ENCODE assay signal across 20 cellular contexts in the genomic region with DNA sequence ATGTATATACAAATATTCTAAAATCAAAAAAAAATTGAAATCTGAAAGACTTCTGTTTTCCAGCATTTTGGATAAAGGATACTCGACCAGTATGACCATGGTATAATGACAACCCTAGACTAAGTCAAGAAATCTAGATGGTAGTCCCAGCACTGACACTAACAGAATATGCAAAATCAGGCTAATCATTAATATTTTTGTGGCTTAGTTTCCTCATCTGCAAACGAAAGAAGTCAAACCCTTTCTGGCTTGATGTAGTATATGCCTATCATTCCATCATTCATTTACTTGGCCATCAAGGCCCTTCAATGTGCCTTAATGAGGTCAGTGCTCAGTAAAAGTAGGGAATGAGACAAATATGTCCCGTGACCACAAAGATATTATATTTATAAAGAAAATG.
DNase-seq lines count a peak whose midpoint lies in the region; ATAC-seq, FAIRE-seq and TF ChIP-seq lines count a peak whose summit lies in the region.
"Had no signal": no experiment of that assay in that cellular context is flagged by ENCODE, and none has a peak within 500 bp of the region (broad histone marks: within the 10 kb centered on the region; RNA-seq: fewer than 3 reads in every experiment).

No MANE protein-coding gene starts in this region.

- DNase-seq in foreskin keratinocyte (no peak), HepG2 (ENCODE audit: low spot score) (no peak), gastrocnemius medialis (no peak)
- DNase-seq: DMS79, NCI-H1436, NCI-H1930, NCI-H526, PC-9, SIG-M5, T-cell had no signal

- H4K20me1 ChIP-seq in HepG2 (ENCODE audit: insufficient read depth, low read length) = no peaks in the 10 kb centered on the region
- H4K20me1 ChIP-seq: BLaER1 treated with 17β-estradiol and CSF1 and Interleukin-3, amounts not matched to agents 10 nM and 100 nM had no signal

- POLR2A ChIA-PET in HepG2 (lab: Yijun Ruan, JAX) = no interaction called here

- BruUV-seq in HepG2 (replicated peaks; lab: Mats Ljungman, UMichigan) = no TSS peak

- no peak for FAIRE-seq in HepG2 (lab: Jason Lieb, UNC)

- H3K79me2 ChIP-seq in HepG2 (ENCODE audit: insufficient read depth, low read length) = no peaks in the 10 kb centered on the region

- H3K4me3 ChIP-seq in HepG2 (replicated peaks in 1 of 3; ENCODE audit: insufficient read depth in 1 of 3, low read depth in 2 of 3, low read length in 3 of 3) (no peak overlapping the region), gastrocnemius medialis (no peak overlapping the region)
- H3K4me3 ChIP-seq: BLaER1 treated with 17β-estradiol and CSF1 and Interleukin-3, amounts not matched to agents 10 nM and 100 nM; GM23338; PC-9 had no signal

- H3K27ac ChIP-seq in foreskin keratinocyte = no peak overlapping the region
- no peak overlapping the region for H3K27ac ChIP-seq in HepG2 (ENCODE audit: extremely low read length, insufficient read depth, low read length)
- H3K27ac ChIP-seq in gastrocnemius medialis = no peak overlapping the region
- H3K27ac ChIP-seq: BLaER1 treated with 17β-estradiol and CSF1 and Interleukin-3, amounts not matched to agents 10 nM and 100 nM; KMS-11; PC-9; RWPE1 had no signal

- TF ChIP-seq EP300 in HepG2 (IDR thresholded peaks at IDR 0.05; ENCODE audit: low read depth in 2 of 2, low read length in 2 of 2) (no peak), HepG2 (CRISPR knock-in tag; IDR thresholded peaks at IDR 0.05; ENCODE audit: borderline replicate concordance) (no peak)

- TF ChIP-seq POLR2A in HepG2 (IDR thresholded peaks at IDR 0.05; ENCODE audit: insufficient read depth in 1 of 2, low read depth in 2 of 2, low read length in 2 of 2) (no peak), gastrocnemius medialis (IDR thresholded peaks at IDR 0.05) (no peak)

- no peak overlapping the region for H2AFZ ChIP-seq in HepG2 (ENCODE audit: low read length)
- H2AFZ ChIP-seq: GM23338, PC-9 had no signal

- no peak overlapping the region for H3K9ac ChIP-seq in HepG2 (ENCODE audit: insufficient read depth, low read depth, low read length)
- H3K9ac ChIP-seq: BLaER1 treated with 17β-estradiol and CSF1 and Interleukin-3, amounts not matched to agents 10 nM and 100 nM; KMS-11 had no signal

- CTCF ChIA-PET in HepG2 (lab: Yijun Ruan, JAX; ENCODE audit: low intra/inter-chr PET ratio, low total read pairs) = no interaction called here

- no peak for TF ChIP-seq RAD21 in HepG2 (CRISPR knock-in tag; IDR thresholded peaks at IDR 0.05)

- TF ChIP-seq CTCF in foreskin keratinocyte (conservative IDR thresholded peaks at IDR 0.05) = no peak
- TF ChIP-seq CTCF in HepG2 (CRISPR knock-in tag; IDR thresholded peaks at IDR 0.05) = no peak
- TF ChIP-seq CTCF in gastrocnemius medialis (IDR thresholded peaks at IDR 0.05 in 4 of 5, conservative IDR thresholded peaks at IDR 0.05 in 1 of 5) = no peak

- in situ Hi-C loops in HepG2 (cut with HindIII; ENCODE audit: extremely low pct_ligation_motif_present, low pct_unique_long_range_greater_than_20kb) = no loop called here
- in situ Hi-C loops in gastrocnemius medialis (cut with MboI; ENCODE audit: low sequenced_read_pairs in 4 of 4) = no loop called here

- intact Hi-C loops in HepG2 (cut with micrococcal nuclease; ENCODE audit: unreplicated experiment) = no loop called here
- intact Hi-C loops in gastrocnemius medialis (cut with DNase I; ENCODE audit: low total_unique reads) = no loop called here

- ATAC-seq in GM19025 (IDR thresholded peaks at IDR 0.05; ENCODE audit: low read depth, unreplicated experiment) (peak; percentile 69), GM21825 (IDR thresholded peaks at IDR 0.05; ENCODE audit: unreplicated experiment) (peak; percentile 54), HG03175 (IDR thresholded peaks at IDR 0.05; ENCODE audit: unreplicated experiment) (peak; percentile 54), foreskin keratinocyte (no peak), HepG2 (no peak), gastrocnemius medialis (no peak), GM21381 (IDR thresholded peaks at IDR 0.05; ENCODE audit: unreplicated experiment) (no peak)
- ATAC-seq: GM23338, HCT116, SK-N-SH treated with all-trans-retinoic acid at 6 μM for 48 hours, T-cell had no signal

- no peak overlapping the region for H3K4me2 ChIP-seq in HepG2 (ENCODE audit: low read depth, low read length)
- H3K4me2 ChIP-seq: BLaER1 treated with 17β-estradiol and CSF1 and Interleukin-3, amounts not matched to agents 10 nM and 100 nM; GM23338; KMS-11; PC-9 had no signal

- H3K4me1 ChIP-seq in foreskin keratinocyte = peaks cover 10% of the 10 kb centered on the region
- peaks cover 6% of the 10 kb centered on the region; the same call in 1 of the 2 replicates for H3K4me1 ChIP-seq in HepG2 (ENCODE audit: insufficient read depth, low read length)
- no peaks in the 10 kb centered on the region for H3K4me1 ChIP-seq in gastrocnemius medialis

- H3K36me3 ChIP-seq in HepG2 (replicated peaks in 1 of 2; ENCODE audit: control insufficient read depth in 1 of 2, insufficient read depth in 2 of 2, low read length in 2 of 2) (no peaks in the 10 kb centered on the region), gastrocnemius medialis (no peaks in the 10 kb centered on the region)
- H3K36me3 ChIP-seq: BLaER1 treated with 17β-estradiol and CSF1 and Interleukin-3, amounts not matched to agents 10 nM and 100 nM had no signal

- under 1% methylated on average over 3 of the region's 3 CpGs for WGBS in HepG2 (ENCODE audit: low lambda C conversion rate)

- H3K9me3 ChIP-seq in HepG2 (ENCODE audit: low read length) = peaks cover 10% of the 10 kb centered on the region; the same call in 1 of the 2 replicates
- no peaks in the 10 kb centered on the region for H3K9me3 ChIP-seq in gastrocnemius medialis
- H3K9me3 ChIP-seq: BLaER1 treated with 17β-estradiol and CSF1 and Interleukin-3, amounts not matched to agents 10 nM and 100 nM had no signal

- no peaks in the 10 kb centered on the region for H3K27me3 ChIP-seq in foreskin keratinocyte
- no peaks in the 10 kb centered on the region; a peak in 1 of 5 replicates for H3K27me3 ChIP-seq in HepG2 (ENCODE audit: control insufficient read depth in 1 of 2, insufficient read depth in 2 of 2, low read length in 2 of 2)
- no peaks in the 10 kb centered on the region for H3K27me3 ChIP-seq in gastrocnemius medialis
- H3K27me3 ChIP-seq: BLaER1 treated with 17β-estradiol and CSF1 and Interleukin-3, amounts not matched to agents 10 nM and 100 nM had no signal

TF ChIP-seq in HepG2, 621 proteins besides CTCF, POLR2A, EP300 and RAD21 (continues in another document):
- TF ChIP-seq ZSCAN29 (CRISPR knock-in tag; conservative IDR thresholded peaks at IDR 0.05) = no peak
- TF ChIP-seq, protein P1, sequence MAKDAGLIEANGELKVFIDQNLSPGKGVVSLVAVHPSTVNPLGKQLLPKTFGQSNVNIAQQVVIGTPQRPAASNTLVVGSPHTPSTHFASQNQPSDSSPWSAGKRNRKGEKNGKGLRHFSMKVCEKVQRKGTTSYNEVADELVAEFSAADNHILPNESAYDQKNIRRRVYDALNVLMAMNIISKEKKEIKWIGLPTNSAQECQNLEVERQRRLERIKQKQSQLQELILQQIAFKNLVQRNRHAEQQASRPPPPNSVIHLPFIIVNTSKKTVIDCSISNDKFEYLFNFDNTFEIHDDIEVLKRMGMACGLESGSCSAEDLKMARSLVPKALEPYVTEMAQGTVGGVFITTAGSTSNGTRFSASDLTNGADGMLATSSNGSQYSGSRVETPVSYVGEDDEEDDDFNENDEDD (CRISPR knock-in tag; IDR thresholded peaks at IDR 0.05; ENCODE audit: borderline replicate concordance) = no peak
- no peak for TF ChIP-seq ZNF382 (CRISPR knock-in tag; IDR thresholded peaks at IDR 0.05; ENCODE audit: borderline replicate concordance)
- TF ChIP-seq, protein P2, sequence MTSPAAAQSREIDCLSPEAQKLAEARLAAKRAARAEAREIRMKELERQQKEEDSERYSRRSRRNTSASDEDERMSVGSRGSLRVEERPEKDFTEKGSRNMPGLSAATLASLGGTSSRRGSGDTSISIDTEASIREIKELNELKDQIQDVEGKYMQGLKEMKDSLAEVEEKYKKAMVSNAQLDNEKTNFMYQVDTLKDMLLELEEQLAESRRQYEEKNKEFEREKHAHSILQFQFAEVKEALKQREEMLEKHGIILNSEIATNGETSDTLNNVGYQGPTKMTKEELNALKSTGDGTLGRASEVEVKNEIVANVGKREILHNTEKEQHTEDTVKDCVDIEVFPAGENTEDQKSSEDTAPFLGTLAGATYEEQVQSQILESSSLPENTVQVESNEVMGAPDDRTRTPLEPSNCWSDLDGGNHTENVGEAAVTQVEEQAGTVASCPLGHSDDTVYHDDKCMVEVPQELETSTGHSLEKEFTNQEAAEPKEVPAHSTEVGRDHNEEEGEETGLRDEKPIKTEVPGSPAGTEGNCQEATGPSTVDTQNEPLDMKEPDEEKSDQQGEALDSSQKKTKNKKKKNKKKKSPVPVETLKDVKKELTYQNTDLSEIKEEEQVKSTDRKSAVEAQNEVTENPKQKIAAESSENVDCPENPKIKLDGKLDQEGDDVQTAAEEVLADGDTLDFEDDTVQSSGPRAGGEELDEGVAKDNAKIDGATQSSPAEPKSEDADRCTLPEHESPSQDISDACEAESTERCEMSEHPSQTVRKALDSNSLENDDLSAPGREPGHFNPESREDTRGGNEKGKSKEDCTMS (CRISPR knock-in tag; conservative IDR thresholded peaks at IDR 0.05) = no peak
- TF ChIP-seq ZBTB7A (CRISPR knock-in tag; IDR thresholded peaks at IDR 0.05) = no peak
- no peak for TF ChIP-seq SRY (CRISPR knock-in tag; IDR thresholded peaks at IDR 0.05)
- TF ChIP-seq CREB1 (IDR thresholded peaks at IDR 0.05) = no peak
- TF ChIP-seq CREB1 (CRISPR knock-in tag; IDR thresholded peaks at IDR 0.05) = no peak
- no peak for TF ChIP-seq NFIC (IDR thresholded peaks at IDR 0.05; ENCODE audit: low read length)
- no peak for TF ChIP-seq ZNF20 (CRISPR knock-in tag; IDR thresholded peaks at IDR 0.05)

Comparison
In these comparisons a context has a peak if more than half of its experiments do, and no peak if none do; other contexts are left out.
1. ATAC-seq: peak in GM19025 (single experiment), GM21825 (single experiment) and HG03175 (single experiment); none in foreskin keratinocyte (single experiment), HepG2 (single experiment), gastrocnemius medialis (0 of 2) and GM21381 (single experiment).